Comparison of ENCODE assay signal across 21 cellular contexts in genomic region chr5:91341159-91341558, GRCh38.
"Had no signal": no experiment of that assay in that cellular context is flagged by ENCODE, and none has a peak within 500 bp of the region (broad histone marks: within the 10 kb centered on the region; RNA-seq: fewer than 3 reads in every experiment).

No MANE protein-coding gene starts in this region.

- ATAC-seq: foreskin keratinocyte; lower lobe of right lung; natural killer cell treated with Interleukin-12 subunit alpha and Interleukin-12 subunit beta and Interleukin-15 and Interleukin-18, amount 100 ng/mL, for 72 hours; sciatic nerve; stimulated activated memory B cell treated with anti-CD40 and anti-IgM and Interleukin-4, amounts not matched to agents 10 μg/mL and 1 μg/mL and 100 μg/mL, for 72 hours had no signal

- H3K36me3 ChIP-seq: left ventricle myocardium inferior, lower lobe of right lung, neutrophil, spleen, stomach had no signal

- H3K27me3 ChIP-seq: foreskin keratinocyte, neutrophil, spleen, stomach had no signal

- H3K4me1 ChIP-seq: foreskin keratinocyte, left ventricle myocardium inferior, lower lobe of right lung, spleen had no signal

- H3K4me3 ChIP-seq: coronary artery, left ventricle myocardium inferior, lower lobe of right lung, spleen, stomach had no signal

- H3K9me3 ChIP-seq: left ventricle myocardium inferior, lower lobe of right lung, neutrophil, spleen, stomach had no signal

- DNase-seq: effector CD4-positive, alpha-beta T cell; endodermal cell; erythroblast; foreskin keratinocyte; immature natural killer cell; kidney; left cardiac atrium; left ventricle myocardium inferior; lower lobe of right lung; midbrain; posterior cingulate gyrus; spleen; stimulated activated CD4-positive, alpha-beta T cell treated with anti-CD3 and anti-CD28 coated beads, Interleukin-15, amount 100 ng/mL, for 24 hours; stimulated activated CD4-positive, alpha-beta T cell treated with anti-CD3 and anti-CD28 coated beads, Interleukin-1b, Interleukin-23, amount 100 ng/mL, for 48 hours; stimulated activated CD4-positive, alpha-beta T cell treated with anti-CD3 and anti-CD28 coated beads, Interleukin-4, amount 100 ng/mL, for 24 hours; stomach had no signal

- H3K27ac ChIP-seq: coronary artery, foreskin keratinocyte, left ventricle myocardium inferior, lower lobe of right lung, neutrophil, spleen, stomach had no signal
